Comparison of ENCODE assay signal across 2 cellular contexts in genomic region chr1:185656663-185657062, GRCh38.
TF ChIP-seq lines count a peak whose summit lies in the region.

No MANE protein-coding gene starts in this region.

TF ChIP-seq in HepG2, 621 proteins besides CTCF, POLR2A, EP300 and RAD21 (continued from another document):
- TF ChIP-seq SMC3 (IDR thresholded peaks at IDR 0.05; ENCODE audit: low read length), result 0 out of 2 replicates have a peak, but pooled peaks have one; percentile 7
- TF ChIP-seq HNF4A (CRISPR knock-in tag; IDR thresholded peaks at IDR 0.05), result 0 out of 2 replicates have a peak, but pooled peaks have one; percentile 6

TF ChIP-seq in WTC11, 78 proteins besides CTCF, POLR2A, EP300 and RAD21 (continued from another document):
- TF ChIP-seq IRF1 (CRISPR knock-in tag; IDR thresholded peaks at IDR 0.05), result no peak
- TF ChIP-seq CDX4 (CRISPR knock-in tag; IDR thresholded peaks at IDR 0.05; ENCODE audit: borderline replicate concordance), result no peak
- no peak for TF ChIP-seq ZNF219 (CRISPR knock-in tag; IDR thresholded peaks at IDR 0.05; ENCODE audit: borderline replicate concordance)
- no peak for TF ChIP-seq ATF2 (CRISPR knock-in tag; IDR thresholded peaks at IDR 0.05; ENCODE audit: borderline replicate concordance, low read depth)
- no peak for TF ChIP-seq ZBTB21 (CRISPR knock-in tag; IDR thresholded peaks at IDR 0.05; ENCODE audit: borderline replicate concordance)
TF ChIP-seq in WTC11: peak in this region for 0.
